ENCODE assay signal across 8 cellular contexts in genomic region chr16:48623304-48624016, GRCh38. TPM values are rescaled to one million over a fixed set of nuclear protein-coding genes. Genes with fewer than 3 reads are reported as not detected.
A peak's percentile ranks its signal among the peaks of the same experiment; 100 is the strongest.
DNase-seq lines count a peak whose midpoint lies in the region; ATAC-seq and TF ChIP-seq lines count a peak whose summit lies in the region.

No MANE protein-coding gene starts in this region.

- H3K4me3 ChIP-seq in GM12865 (ENCODE audit: low read depth, low read length): peak overlapping the region; percentile 51
- H3K4me3 ChIP-seq in ascending aorta: peak overlapping the region; percentile 46 to 59
- peak overlapping the region; percentile 22 to 50 for H3K4me3 ChIP-seq in right atrium auricular region
- peak overlapping the region in 1 of 2 donors; percentile 45 for H3K4me3 ChIP-seq in aorta (ENCODE audit: low read length in 2 of 2)

- H3K27ac Mint-ChIP-seq in T-helper 1 cell treated with Interleukin-12 subunit alpha and Interleukin-12 subunit beta and Interleukin-4 antibody, amounts not matched to agents 30 μg/mL and 1 μg/mL, for 36 hours: peak overlapping the region; percentile 73

- H3K9me3 Mint-ChIP-seq in T-helper 1 cell treated with Interleukin-12 subunit alpha and Interleukin-12 subunit beta and Interleukin-4 antibody, amounts not matched to agents 30 μg/mL and 1 μg/mL, for 36 hours: no peaks in the 10 kb centered on the region

- H3K4me1 Mint-ChIP-seq in T-helper 1 cell treated with Interleukin-12 subunit alpha and Interleukin-12 subunit beta and Interleukin-4 antibody, amounts not matched to agents 30 μg/mL and 1 μg/mL, for 36 hours (ENCODE audit: low read depth): peaks cover 26% of the 10 kb centered on the region

- H3K27me3 ChIP-seq in ascending aorta (no peaks in the 10 kb centered on the region), right atrium auricular region (no peaks in the 10 kb centered on the region), aorta (ENCODE audit: control insufficient read depth in 1 of 2, insufficient read depth in 2 of 2, low read length in 1 of 2) (no peaks in the 10 kb centered on the region)

- H3K4me3 Mint-ChIP-seq in T-helper 1 cell treated with Interleukin-12 subunit alpha and Interleukin-12 subunit beta and Interleukin-4 antibody, amounts not matched to agents 30 μg/mL and 1 μg/mL, for 36 hours: peak overlapping the region; percentile 78

- H3K36me3 ChIP-seq in ascending aorta: no peaks in the 10 kb centered on the region
- H3K36me3 ChIP-seq in right atrium auricular region: no peaks in the 10 kb centered on the region
- H3K36me3 ChIP-seq in aorta (ENCODE audit: control insufficient read depth in 1 of 2, insufficient read depth in 2 of 2, low read length in 1 of 2): no peaks in the 10 kb centered on the region

- DNase-seq in GM12865 (ENCODE audit: low read depth) (peak; percentile 84), NCI-H1092 treated with DMSO at 0.1 percent for 48 hours (lab: John Stamatoyannopoulos, UW) (peak; percentile 69), ascending aorta (ENCODE audit: low spot score in 2 of 2) (peak; percentile 46 to 89), right atrium auricular region (ENCODE audit: low spot score) (peak; percentile 86), putamen (ENCODE audit: low spot score) (peak; percentile 74), aorta (peak; percentile 92 to 95)

- peaks cover 8% of the 10 kb centered on the region for H3K27me3 Mint-ChIP-seq in T-helper 1 cell treated with Interleukin-12 subunit alpha and Interleukin-12 subunit beta and Interleukin-4 antibody, amounts not matched to agents 30 μg/mL and 1 μg/mL, for 36 hours (ENCODE audit: low read depth)

- no peaks in the 10 kb centered on the region for H3K36me3 Mint-ChIP-seq in T-helper 1 cell treated with Interleukin-12 subunit alpha and Interleukin-12 subunit beta and Interleukin-4 antibody, amounts not matched to agents 30 μg/mL and 1 μg/mL, for 36 hours (ENCODE audit: low read depth)

- H3K4me1 ChIP-seq in ascending aorta (peaks cover 0 to 8% of the 10 kb centered on the region in 2 donors), right atrium auricular region (peaks cover 0 to 29% of the 10 kb centered on the region in 2 donors), aorta (ENCODE audit: control insufficient read depth in 1 of 2, insufficient read depth in 2 of 2, low read length in 2 of 2) (no peaks in the 10 kb centered on the region)

- 6 to 7% methylated on average over 35 to 36 of the region's 36 CpGs for WGBS in aorta, 2 donors

- ATAC-seq in HG02588 (IDR thresholded peaks at IDR 0.05; ENCODE audit: unreplicated experiment) (peak; percentile 96), aorta (ENCODE audit: low FRiP score) (peak; percentile 99)

- peak overlapping the region; percentile 48 to 60 for H3K27ac ChIP-seq in ascending aorta
- H3K27ac ChIP-seq in right atrium auricular region: peak overlapping the region; percentile 56 to 57
- H3K27ac ChIP-seq in aorta (ENCODE audit: low read depth in 1 of 2, low read length in 2 of 2): peak overlapping the region in 1 of 2 donors; percentile 4

- TF ChIP-seq CTCF in GM12865 (IDR thresholded peaks at IDR 0.05; ENCODE audit: insufficient read depth, low read depth, low read length, missing control alignments) (peak; percentile 99), ascending aorta (IDR thresholded peaks at IDR 0.05) (peak; percentile 92 to 100 (median 99)), right atrium auricular region (IDR thresholded peaks at IDR 0.05) (peak; percentile 99 to 100)

- H3K9me3 ChIP-seq in ascending aorta: no peaks in the 10 kb centered on the region
- no peaks in the 10 kb centered on the region for H3K9me3 ChIP-seq in right atrium auricular region
- no peaks in the 10 kb centered on the region for H3K9me3 ChIP-seq in aorta (ENCODE audit: control insufficient read depth, low read length)

- intact Hi-C loops in ascending aorta (cut with DNase I): loop anchor here (1.0 to 10.0 kb wide), 8 partner anchors 15 to 1649 kb away; partner anchors contain the start of genes DNAJA2 and NETO2
- intact Hi-C loops in aorta (cut with DNase I): loop anchor here (2.0 to 10.0 kb wide), 4 partner anchors 266 to 389 kb away; partner anchors contain the start of gene ABCC11 (in 1 of the 2)

RNA-seq across cellular contexts. Expression of gene N4BP1, which starts 13.5 kb away (rescaled TPM):
- total RNA-seq in ascending aorta: 11.0 TPM
- total RNA-seq in right atrium auricular region: 10 to 100 TPM; 12.3 to 15.0 TPM
- 10 to 100 TPM; 29.9 to 34.6 TPM for total RNA-seq in aorta
- polyA plus RNA-seq in aorta: 10 to 100 TPM in 1 of 2 donors, 1 to 10 TPM in 1; 8.1 to 27.8 TPM
